In genomic region chr17:50909765-50910661, GRCh38 we compare ENCODE assay signal across 1 cellular context.
TF ChIP-seq lines count a peak whose summit lies in the region.

No MANE protein-coding gene starts in this region.

TF ChIP-seq in HepG2, 621 proteins besides CTCF, POLR2A, EP300 and RAD21 (continued from another document and continues in another):
- TF ChIP-seq GTF3A (CRISPR knock-in tag; conservative IDR thresholded peaks at IDR 0.05) (peak; percentile 82; the same call in 1 of the 2 replicates), HES4 (CRISPR knock-in tag; IDR thresholded peaks at IDR 0.05; ENCODE audit: borderline replicate concordance) (no peak; the same call in 1 of the 2 replicates), HNF4G (IDR thresholded peaks at IDR 0.05; ENCODE audit: borderline replicate concordance, low read depth, low read length) (peak; percentile 66; the same call in 1 of the 2 replicates), HNF4G (CRISPR knock-in tag; IDR thresholded peaks at IDR 0.05; ENCODE audit: borderline replicate concordance, low read depth) (peak; percentile 81; the same call in 1 of the 2 replicates), ZC3H13 (CRISPR knock-in tag; IDR thresholded peaks at IDR 0.05) (no peak), THAP11 (CRISPR knock-in tag; IDR thresholded peaks at IDR 0.05) (no peak), HNF4A (CRISPR knock-in tag; IDR thresholded peaks at IDR 0.05) (peak; percentile 98), POLR2G (IDR thresholded peaks at IDR 0.05; ENCODE audit: low read depth, low read length) (no peak; the same call in 1 of the 2 replicates), THYN1 (CRISPR knock-in tag; IDR thresholded peaks at IDR 0.05; ENCODE audit: borderline replicate concordance, low read depth) (no peak), DNMT1 (CRISPR knock-in tag; IDR thresholded peaks at IDR 0.05) (0 out of 2 replicates have a peak, but pooled peaks have one; percentile 83), ZNF10 (CRISPR knock-in tag; IDR thresholded peaks at IDR 0.05; ENCODE audit: borderline replicate concordance, low read depth) (no peak), ATM (IDR thresholded peaks at IDR 0.05; ENCODE audit: borderline replicate concordance) (no peak), PLSCR1 (CRISPR knock-in tag; IDR thresholded peaks at IDR 0.05; ENCODE audit: borderline replicate concordance) (no peak), REPIN1 (CRISPR knock-in tag; IDR thresholded peaks at IDR 0.05; ENCODE audit: borderline replicate concordance, low read depth) (no peak), ESRRA (CRISPR knock-in tag; IDR thresholded peaks at IDR 0.05; ENCODE audit: low read depth) (no peak), ZNF569 (CRISPR knock-in tag; IDR thresholded peaks at IDR 0.05; ENCODE audit: borderline replicate concordance) (0 out of 2 replicates have a peak, but pooled peaks have one; percentile 67), SOX6 (IDR thresholded peaks at IDR 0.05) (no peak), SOX6 (CRISPR knock-in tag; IDR thresholded peaks at IDR 0.05) (no peak; the same call in none of the 2 replicates), ZNF235 (CRISPR knock-in tag; IDR thresholded peaks at IDR 0.05; ENCODE audit: borderline replicate concordance) (no peak), ZNF761 (CRISPR knock-in tag; conservative IDR thresholded peaks at IDR 0.05) (peak; percentile 81; the same call in 1 of the 2 replicates), ZBTB7B (CRISPR knock-in tag; IDR thresholded peaks at IDR 0.05) (peak; percentile 73), ZNF644 (CRISPR knock-in tag; IDR thresholded peaks at IDR 0.05; ENCODE audit: low read depth) (peak; percentile 84; the same call in 1 of the 2 replicates), CEBPB (IDR thresholded peaks at IDR 0.05; ENCODE audit: borderline replicate concordance, low read depth, low read length) (no peak), GATAD2A (CRISPR knock-in tag; IDR thresholded peaks at IDR 0.05) (peak; percentile 85), ZHX2 (IDR thresholded peaks at IDR 0.05; ENCODE audit: low read depth) (0 out of 2 replicates have a peak, but pooled peaks have one; percentile 21), ZHX2 (CRISPR knock-in tag; IDR thresholded peaks at IDR 0.05; ENCODE audit: borderline replicate concordance) (no peak), DBP (CRISPR knock-in tag; IDR thresholded peaks at IDR 0.05; ENCODE audit: not compliant biosample characterization) (no peak), PHF8 (CRISPR knock-in tag; IDR thresholded peaks at IDR 0.05) (no peak; the same call in 1 of the 2 replicates), ATF7-NPFF (CRISPR knock-in tag; IDR thresholded peaks at IDR 0.05; ENCODE audit: low read depth) (no peak), TGIF2 (CRISPR knock-in tag; IDR thresholded peaks at IDR 0.05) (peak; percentile 17; the same call in 1 of the 2 replicates), GPN1 (CRISPR knock-in tag; IDR thresholded peaks at IDR 0.05; ENCODE audit: borderline replicate concordance) (no peak; the same call in 1 of the 2 replicates), CEBPG (CRISPR knock-in tag; IDR thresholded peaks at IDR 0.05) (peak; percentile 36; the same call in 1 of the 2 replicates), STAT6 (CRISPR knock-in tag; IDR thresholded peaks at IDR 0.05; ENCODE audit: borderline replicate concordance) (no peak), ZBTB37 (CRISPR knock-in tag; IDR thresholded peaks at IDR 0.05) (no peak; the same call in 1 of the 2 replicates), ZNF747 (CRISPR knock-in tag; IDR thresholded peaks at IDR 0.05; ENCODE audit: borderline replicate concordance) (no peak), ZNF740 (CRISPR knock-in tag; IDR thresholded peaks at IDR 0.05) (no peak), ZBTB46 (CRISPR knock-in tag; IDR thresholded peaks at IDR 0.05; ENCODE audit: borderline replicate concordance) (peak; percentile 76; the same call in 1 of the 2 replicates), PAX8 (CRISPR knock-in tag; IDR thresholded peaks at IDR 0.05; ENCODE audit: borderline replicate concordance) (peak; percentile 85; the same call in 1 of the 2 replicates), NBN (conservative IDR thresholded peaks at IDR 0.05) (no peak), UBTF (CRISPR knock-in tag; IDR thresholded peaks at IDR 0.05) (no peak), GTF2F1 (IDR thresholded peaks at IDR 0.05; ENCODE audit: low read length) (no peak), ZNF24 (IDR thresholded peaks at IDR 0.05) (no peak), ZBTB43 (CRISPR knock-in tag; conservative IDR thresholded peaks at IDR 0.05) (no peak; the same call in 1 of the 2 replicates), ISX (CRISPR knock-in tag; conservative IDR thresholded peaks at IDR 0.05) (no peak), RBM39 (IDR thresholded peaks at IDR 0.05; ENCODE audit: low read depth, low read length, poor library complexity, severe bottlenecking) (no peak), ZNF557 (CRISPR knock-in tag; IDR thresholded peaks at IDR 0.05) (0 out of 2 replicates have a peak, but pooled peaks have one; percentile 35), MED8 (CRISPR knock-in tag; IDR thresholded peaks at IDR 0.05; ENCODE audit: insufficient replicate concordance) (peak; percentile 66), MEF2D (CRISPR knock-in tag; IDR thresholded peaks at IDR 0.05) (no peak)
